Comparison of ENCODE assay signal across 14 cellular contexts in genomic region chr7:87213801-87214200, GRCh38. TPM values are rescaled to one million over a fixed set of nuclear protein-coding genes. Genes with fewer than 3 reads are reported as not detected.
DNase-seq lines count a peak whose midpoint lies in the region; ATAC-seq and TF ChIP-seq lines count a peak whose summit lies in the region.
"Had no signal": no experiment of that assay in that cellular context is flagged by ENCODE, and none has a peak within 500 bp of the region (broad histone marks: within the 10 kb centered on the region; RNA-seq: fewer than 3 reads in every experiment).

No MANE protein-coding gene starts in this region.

- no peaks in the 10 kb centered on the region for H3K9me3 ChIP-seq in ovary
- H3K9me3 ChIP-seq: right atrium auricular region had no signal

- ATAC-seq in activated CD8-positive, alpha-beta T cell treated with anti-CD3 and anti-CD28 coated beads, Interleukin-2, amount 10 ng/mL, durations not matched to agents 7 days and 5 days = no peak
- ATAC-seq in memory B cell (ENCODE audit: low read depth) (no peak), HG03159 (IDR thresholded peaks at IDR 0.05; ENCODE audit: unreplicated experiment) (no peak), HG03520 (IDR thresholded peaks at IDR 0.05; ENCODE audit: unreplicated experiment) (no peak), HG03045 (IDR thresholded peaks at IDR 0.05; ENCODE audit: unreplicated experiment) (no peak)

- intact Hi-C loops in ovary (cut with DNase I) = loop anchor here in 1 of 4 donors (10.0 kb wide), 1 partner anchor 59 kb away; the partner anchor contains the start of gene DMTF1

- H3K4me1 Mint-ChIP-seq in activated CD8-positive, alpha-beta T cell treated with anti-CD3 and anti-CD28 coated beads, Interleukin-2, amount 10 ng/mL, durations not matched to agents 7 days and 5 days (ENCODE audit: low read depth) = peaks cover 75% of the 10 kb centered on the region
- peaks cover 56% of the 10 kb centered on the region for H3K4me1 Mint-ChIP-seq in memory B cell

- no peaks in the 10 kb centered on the region for H3K36me3 ChIP-seq in ovary
- H3K36me3 ChIP-seq: right atrium auricular region had no signal

- H3K27me3 Mint-ChIP-seq in activated CD8-positive, alpha-beta T cell treated with anti-CD3 and anti-CD28 coated beads, Interleukin-2, amount 10 ng/mL, durations not matched to agents 7 days and 5 days (ENCODE audit: low read depth) = no peaks in the 10 kb centered on the region
- no peaks in the 10 kb centered on the region for H3K27me3 Mint-ChIP-seq in memory B cell

- no peak for TF ChIP-seq CTCF in ovary (IDR thresholded peaks at IDR 0.05)

- no peak for TF ChIP-seq EP300 in ovary (IDR thresholded peaks at IDR 0.05)

- H3K4me3 Mint-ChIP-seq in activated CD8-positive, alpha-beta T cell treated with anti-CD3 and anti-CD28 coated beads, Interleukin-2, amount 10 ng/mL, durations not matched to agents 7 days and 5 days = peak overlapping the region; percentile 10
- peak overlapping the region; percentile 63 for H3K4me3 Mint-ChIP-seq in memory B cell
- H3K4me3 Mint-ChIP-seq: H9 had no signal

- 53 to 64% (median 62%) methylated on average over 2 of the region's 2 CpGs for WGBS in ovary, 3 donors

- peaks cover 64% of the 10 kb centered on the region for H3K36me3 Mint-ChIP-seq in activated CD8-positive, alpha-beta T cell treated with anti-CD3 and anti-CD28 coated beads, Interleukin-2, amount 10 ng/mL, durations not matched to agents 7 days and 5 days (ENCODE audit: low read depth)
- peaks cover 14% of the 10 kb centered on the region for H3K36me3 Mint-ChIP-seq in memory B cell

- H3K27ac Mint-ChIP-seq in activated CD8-positive, alpha-beta T cell treated with anti-CD3 and anti-CD28 coated beads, Interleukin-2, amount 10 ng/mL, durations not matched to agents 7 days and 5 days = peak overlapping the region; percentile 94
- H3K27ac Mint-ChIP-seq in memory B cell = peak overlapping the region; percentile 88

- POLR2A ChIA-PET in activated CD8-positive, alpha-beta T cell treated with anti-CD3 and anti-CD28 coated beads, Interleukin-2, amount 10 ng/mL, durations not matched to agents 7 days and 5 days (lab: Charles Lee) = interaction anchor here (1.0 to 4.7 kb wide), 4 partner anchors 11 to 60 kb away, joined by 3 to 36 read pairs (median 18); partner anchors contain the start of gene DMTF1

- no peaks in the 10 kb centered on the region for H3K9me3 Mint-ChIP-seq in activated CD8-positive, alpha-beta T cell treated with anti-CD3 and anti-CD28 coated beads, Interleukin-2, amount 10 ng/mL, durations not matched to agents 7 days and 5 days (ENCODE audit: insufficient read depth)
- peaks cover 4% of the 10 kb centered on the region for H3K9me3 Mint-ChIP-seq in memory B cell

- no peaks in the 10 kb centered on the region for H3K27me3 ChIP-seq in ovary
- H3K27me3 ChIP-seq: right atrium auricular region had no signal

- TF ChIP-seq POLR2A in ovary (IDR thresholded peaks at IDR 0.05) = no peak

- peak; percentile 55 for DNase-seq in CD1c-positive myeloid dendritic cell (ENCODE audit: extremely low spot score)
- DNase-seq in activated CD8-positive, alpha-beta T cell treated with anti-CD3 and anti-CD28 coated beads, Interleukin-2, amount 10 ng/mL, durations not matched to agents 7 days and 5 days = no peak
- no peak for DNase-seq in memory B cell (ENCODE audit: low spot score in 2 of 2)
- DNase-seq in ovary = no peak
- DNase-seq: H9, kidney glomerular epithelial cell, NCI-H2081, NCI-H774 had no signal

- no peak overlapping the region for H3K27ac ChIP-seq in ovary
- H3K27ac ChIP-seq: C4-2B, right atrium auricular region had no signal

- CTCF ChIA-PET in activated CD8-positive, alpha-beta T cell treated with anti-CD3 and anti-CD28 coated beads, Interleukin-2, amount 10 ng/mL, durations not matched to agents 7 days and 5 days (lab: Charles Lee) = interaction anchor here (1.2 to 1.7 kb wide), 3 partner anchors 9 to 61 kb away, joined by 3 to 5 read pairs (median 4); partner anchors contain the start of gene DMTF1

- peaks cover 5% of the 10 kb centered on the region for H3K4me1 ChIP-seq in ovary (ENCODE audit: insufficient read depth)

- H3K4me3 ChIP-seq in GM08714 (ENCODE audit: low read length) (peak overlapping the region; percentile 47), ovary (no peak overlapping the region)
- H3K4me3 ChIP-seq: right atrium auricular region had no signal

RNA-seq across cellular contexts. Expression of gene TMEM243, which starts 5.7 kb away (rescaled TPM):
- 10 to 100 TPM; 39.6 to 42.4 TPM for total RNA-seq in activated CD8-positive, alpha-beta T cell treated with anti-CD3 and anti-CD28 coated beads, Interleukin-2, amount 10 ng/mL, durations not matched to agents 7 days and 5 days
- 10 to 100 TPM; 23.4 to 57.8 (median 26.7) TPM for total RNA-seq in ovary
- polyA plus RNA-seq in ovary = 10 to 100 TPM; 32.7 to 40.2 TPM
